44 cellular contexts compared by ENCODE assay signal in the genomic region with DNA sequence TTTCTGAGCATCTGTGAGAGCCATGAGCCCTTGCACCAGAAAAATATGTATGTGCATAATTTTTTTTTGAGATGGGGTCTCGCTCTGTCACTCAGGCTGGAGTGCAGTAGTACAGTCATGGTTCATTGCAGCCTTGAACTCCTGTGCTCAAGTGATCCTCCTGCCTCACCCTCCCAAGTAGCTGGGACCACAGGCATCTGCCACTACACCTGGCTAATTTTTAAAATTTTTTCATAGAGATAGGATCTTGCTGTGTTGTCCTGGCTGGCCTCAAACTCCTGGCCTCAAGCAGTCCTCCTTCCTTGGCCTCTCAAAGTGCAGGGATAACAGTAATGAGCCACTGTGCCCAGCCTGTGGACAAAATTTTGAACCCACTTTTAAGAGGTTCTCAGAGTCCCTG. TPM values are rescaled to one million over a fixed set of nuclear protein-coding genes. Genes with fewer than 3 reads are reported as not detected.
"Had no signal": no experiment of that assay in that cellular context is flagged by ENCODE, and none has a peak within 500 bp of the region (broad histone marks: within the 10 kb centered on the region; RNA-seq: fewer than 3 reads in every experiment).

No MANE protein-coding gene starts in this region.

- H3K36me3 ChIP-seq: adrenal gland, ascending aorta, brain microvascular endothelial cell, breast epithelium, cardiac muscle cell had no signal

- ATAC-seq: activated naive CD4-positive, alpha-beta T cell treated with anti-CD3 and anti-CD28 coated beads, Interleukin-2, amount 50 U/mL, for 72 hours; activated naive CD8-positive, alpha-beta T cell treated with anti-CD3 and anti-CD28 coated beads, Interleukin-2, amount 50 U/mL, for 24 hours; activated T-cell treated with anti-CD3 and anti-CD28 coated beads, Interleukin-2, amount 50 U/mL, for 4 hours; activated T-cell treated with anti-CD3 and anti-CD28 coated beads, Interleukin-2, amount 50 U/mL, for 72 hours; activated T-helper 17 cell treated with anti-CD3 and anti-CD28 coated beads, Interleukin-2, amount 50 U/mL, for 72 hours; body of pancreas had no signal

- H3K4me3 Mint-ChIP-seq: activated naive CD4-positive, alpha-beta T cell treated with anti-CD3 and anti-CD28 coated beads for 36 hours; activated naive CD4-positive, alpha-beta T cell treated with anti-CD3 and anti-CD28 coated beads, Interleukin-2, amount 10 ng/mL, durations not matched to agents 7 days and 5 days; activated naive CD4-positive, alpha-beta T cell treated with anti-CD3 and anti-CD28 coated beads, Interleukin-2, amount 50 U/mL, for 24 hours; activated naive CD8-positive, alpha-beta T cell; activated naive CD8-positive, alpha-beta T cell treated with anti-CD3 and anti-CD28 coated beads for 36 hours; activated naive CD8-positive, alpha-beta T cell treated with anti-CD3 and anti-CD28 coated beads, Interleukin-2, amount 10 ng/mL, durations not matched to agents 7 days and 5 days; activated naive CD8-positive, alpha-beta T cell treated with anti-CD3 and anti-CD28 coated beads, Interleukin-2, amount 50 U/mL, for 24 hours; activated T-cell treated with anti-CD3 and anti-CD28 coated beads, Interleukin-2, amount 50 U/mL, for 24 hours; activated T-cell treated with anti-CD3 and anti-CD28 coated beads, Interleukin-2, amount 50 U/mL, for 4 hours; activated T-cell treated with anti-CD3 and anti-CD28 coated beads, Interleukin-2, amount 50 U/mL, for 72 hours; activated T-helper 1 cell treated with anti-CD3 and anti-CD28 coated beads, Interleukin-12 subunit alpha, Interleukin-12 subunit beta, Interleukin-2, Interleukin-4 antibody, amounts not matched to agents 30 ng/mL and 10 ng/mL and 1 ng/mL, durations not matched to agents 14 hours and 24 hours and 36 hours; activated T-helper 17 cell treated with anti-CD3 and anti-CD28 coated beads, Interleukin-2, amount 50 U/mL, for 72 hours; brain; central memory CD8-positive, alpha-beta T cell had no signal

- H3K4me1 Mint-ChIP-seq: activated naive CD4-positive, alpha-beta T cell treated with anti-CD3 and anti-CD28 coated beads, Interleukin-2, amount 10 ng/mL, durations not matched to agents 7 days and 5 days; activated naive CD4-positive, alpha-beta T cell treated with anti-CD3 and anti-CD28 coated beads, Interleukin-2, amount 50 U/mL, for 24 hours; activated naive CD8-positive, alpha-beta T cell treated with anti-CD3 and anti-CD28 coated beads for 36 hours; activated naive CD8-positive, alpha-beta T cell treated with anti-CD3 and anti-CD28 coated beads, Interleukin-2, amount 10 ng/mL, durations not matched to agents 7 days and 5 days; activated naive CD8-positive, alpha-beta T cell treated with anti-CD3 and anti-CD28 coated beads, Interleukin-2, amount 50 U/mL, for 24 hours; activated T-helper 17 cell treated with anti-CD3 and anti-CD28 coated beads, Interleukin-2, amount 50 U/mL, for 72 hours; brain; central memory CD8-positive, alpha-beta T cell had no signal

- H3K27ac Mint-ChIP-seq: activated naive CD4-positive, alpha-beta T cell treated with anti-CD3 and anti-CD28 coated beads for 36 hours; activated naive CD4-positive, alpha-beta T cell treated with anti-CD3 and anti-CD28 coated beads, Interleukin-2, amount 10 ng/mL, durations not matched to agents 7 days and 5 days; activated naive CD4-positive, alpha-beta T cell treated with anti-CD3 and anti-CD28 coated beads, Interleukin-2, amount 50 U/mL, for 24 hours; activated naive CD4-positive, alpha-beta T cell treated with anti-CD3 and anti-CD28 coated beads, Interleukin-2, amount 50 U/mL, for 72 hours; activated naive CD8-positive, alpha-beta T cell; activated naive CD8-positive, alpha-beta T cell treated with anti-CD3 and anti-CD28 coated beads for 36 hours; activated naive CD8-positive, alpha-beta T cell treated with anti-CD3 and anti-CD28 coated beads, Interleukin-2, amount 10 ng/mL, durations not matched to agents 7 days and 5 days; activated naive CD8-positive, alpha-beta T cell treated with anti-CD3 and anti-CD28 coated beads, Interleukin-2, amount 50 U/mL, for 24 hours; activated T-cell treated with anti-CD3 and anti-CD28 coated beads, Interleukin-2, amount 50 U/mL, for 24 hours; activated T-cell treated with anti-CD3 and anti-CD28 coated beads, Interleukin-2, amount 50 U/mL, for 72 hours; activated T-helper 1 cell treated with anti-CD3 and anti-CD28 coated beads, Interleukin-12 subunit alpha, Interleukin-12 subunit beta, Interleukin-2, Interleukin-4 antibody, amounts not matched to agents 30 ng/mL and 10 ng/mL and 1 ng/mL, durations not matched to agents 14 hours and 24 hours and 36 hours; activated T-helper 17 cell treated with anti-CD3 and anti-CD28 coated beads, Interleukin-2, amount 50 U/mL, for 72 hours; activated T-helper 2 cell treated with anti-CD3 and anti-CD28 coated beads, Interferon-gamma antibody, Interleukin-2, Interleukin-4, amounts not matched to agents 10 μg/mL and 5 μg/mL and 100 μg/mL, durations not matched to agents 14 hours and 24 hours and 36 hours; brain had no signal

- H3K36me3 Mint-ChIP-seq: activated naive CD4-positive, alpha-beta T cell treated with anti-CD3 and anti-CD28 coated beads, Interleukin-2, amount 10 ng/mL, durations not matched to agents 7 days and 5 days; activated naive CD4-positive, alpha-beta T cell treated with anti-CD3 and anti-CD28 coated beads, Interleukin-2, amount 50 U/mL, for 24 hours; activated naive CD4-positive, alpha-beta T cell treated with anti-CD3 and anti-CD28 coated beads, Interleukin-2, amount 50 U/mL, for 72 hours; activated naive CD8-positive, alpha-beta T cell; activated naive CD8-positive, alpha-beta T cell treated with anti-CD3 and anti-CD28 coated beads for 36 hours; activated naive CD8-positive, alpha-beta T cell treated with anti-CD3 and anti-CD28 coated beads, Interleukin-2, amount 10 ng/mL, durations not matched to agents 7 days and 5 days; brain had no signal

- DNase-seq: activated effector memory CD4-positive, alpha-beta T cell treated with anti-CD3 and anti-CD28 coated beads, Interleukin-2, amount 50 U/mL, for 16 hours; activated effector memory CD4-positive, alpha-beta T cell treated with Interleukin-2 at 50 U/mL for 16 hours; activated gamma-delta T cell; activated gamma-delta T cell treated with Interleukin-2 at 50 U/mL for 16 hours; activated naive CD4-positive, alpha-beta T cell; activated naive CD4-positive, alpha-beta T cell treated with anti-CD3 and anti-CD28 coated beads for 36 hours; activated naive CD4-positive, alpha-beta T cell treated with anti-CD3 and anti-CD28 coated beads, Interleukin-2, amount 10 ng/mL, durations not matched to agents 7 days and 5 days; activated naive CD4-positive, alpha-beta T cell treated with anti-CD3 and anti-CD28 coated beads, Interleukin-2, amount 50 U/mL, for 16 hours; activated naive CD4-positive, alpha-beta T cell treated with Interleukin-2 at 50 U/mL for 16 hours; activated naive CD8-positive, alpha-beta T cell treated with anti-CD3 and anti-CD28 coated beads for 36 hours; activated naive CD8-positive, alpha-beta T cell treated with anti-CD3 and anti-CD28 coated beads, Interleukin-2, amount 10 ng/mL, durations not matched to agents 7 days and 5 days; activated naive CD8-positive, alpha-beta T cell treated with anti-CD3 and anti-CD28 coated beads, Interleukin-2, amount 50 U/mL, for 24 hours; activated T-cell treated with anti-CD3 and anti-CD28 coated beads, Interleukin-2, amount 50 U/mL, for 1 hour; activated T-cell treated with anti-CD3 and anti-CD28 coated beads, Interleukin-2, amount 50 U/mL, for 24 hours; activated T-cell treated with anti-CD3 and anti-CD28 coated beads, Interleukin-2, amount 50 U/mL, for 4 hours; activated T-cell treated with anti-CD3 and anti-CD28 coated beads, Interleukin-2, amount 50 U/mL, for 48 hours; activated T-cell treated with anti-CD3 and anti-CD28 coated beads, Interleukin-2, amount 50 U/mL, for 72 hours; adrenal gland; amniotic stem cell; amygdala; anterior cingulate cortex; aorta; body of pancreas; brain microvascular endothelial cell; caudate nucleus; central memory CD4-positive, alpha-beta T cell; cerebellar nuclear complex had no signal

- H3K27me3 ChIP-seq: adrenal gland, ascending aorta, body of pancreas, breast epithelium, cardiac muscle cell had no signal

- H3K4me3 ChIP-seq: adrenal gland, ascending aorta, body of pancreas, breast epithelium, cardiac muscle cell had no signal

- H3K9me3 Mint-ChIP-seq: activated naive CD4-positive, alpha-beta T cell treated with anti-CD3 and anti-CD28 coated beads for 36 hours; activated naive CD4-positive, alpha-beta T cell treated with anti-CD3 and anti-CD28 coated beads, Interleukin-2, amount 10 ng/mL, durations not matched to agents 7 days and 5 days; activated naive CD4-positive, alpha-beta T cell treated with anti-CD3 and anti-CD28 coated beads, Interleukin-2, amount 50 U/mL, for 24 hours; activated naive CD8-positive, alpha-beta T cell treated with anti-CD3 and anti-CD28 coated beads for 36 hours; activated naive CD8-positive, alpha-beta T cell treated with anti-CD3 and anti-CD28 coated beads, Interleukin-2, amount 10 ng/mL, durations not matched to agents 7 days and 5 days; activated T-cell treated with anti-CD3 and anti-CD28 coated beads, Interleukin-2, amount 50 U/mL, for 24 hours; activated T-cell treated with anti-CD3 and anti-CD28 coated beads, Interleukin-2, amount 50 U/mL, for 4 hours; activated T-cell treated with anti-CD3 and anti-CD28 coated beads, Interleukin-2, amount 50 U/mL, for 72 hours; activated T-helper 1 cell treated with anti-CD3 and anti-CD28 coated beads, Interleukin-12 subunit alpha, Interleukin-12 subunit beta, Interleukin-2, Interleukin-4 antibody, amounts not matched to agents 30 ng/mL and 10 ng/mL and 1 ng/mL, durations not matched to agents 14 hours and 24 hours and 36 hours; activated T-helper 17 cell treated with anti-CD3 and anti-CD28 coated beads, Interleukin-2, amount 50 U/mL, for 72 hours; activated T-helper 2 cell treated with anti-CD3 and anti-CD28 coated beads, Interferon-gamma antibody, Interleukin-2, Interleukin-4, amounts not matched to agents 10 μg/mL and 5 μg/mL and 100 μg/mL, durations not matched to agents 14 hours and 24 hours and 36 hours; central memory CD8-positive, alpha-beta T cell had no signal

- FAIRE-seq: astrocyte, bronchial epithelial cell had no signal

- H3K4me1 ChIP-seq: adrenal gland, ascending aorta, body of pancreas, breast epithelium had no signal

- H3K27ac ChIP-seq: adrenal gland, ascending aorta, body of pancreas, brain microvascular endothelial cell, breast epithelium, cardiac muscle cell had no signal

- H3K27me3 Mint-ChIP-seq: activated naive CD4-positive, alpha-beta T cell treated with anti-CD3 and anti-CD28 coated beads, Interleukin-2, amount 10 ng/mL, durations not matched to agents 7 days and 5 days; activated T-cell treated with anti-CD3 and anti-CD28 coated beads, Interleukin-2, amount 50 U/mL, for 24 hours; activated T-helper 17 cell treated with anti-CD3 and anti-CD28 coated beads, Interleukin-2, amount 50 U/mL, for 72 hours had no signal

- H3K9me3 ChIP-seq: adrenal gland, ascending aorta, body of pancreas had no signal

RNA-seq across cellular contexts. Expression of a gene that starts 27.2 kb away (rescaled TPM):
- total RNA-seq: activated naive CD4-positive, alpha-beta T cell treated with anti-CD3 and anti-CD28 coated beads for 36 hours; activated naive CD4-positive, alpha-beta T cell treated with anti-CD3 and anti-CD28 coated beads, Interleukin-2, amount 50 U/mL, for 72 hours; activated naive CD8-positive, alpha-beta T cell treated with anti-CD3 and anti-CD28 coated beads for 36 hours; activated naive CD8-positive, alpha-beta T cell treated with anti-CD3 and anti-CD28 coated beads, Interleukin-2, amount 10 ng/mL, durations not matched to agents 7 days and 5 days; activated T-cell treated with anti-CD3 and anti-CD28 coated beads, Interleukin-2, amount 50 U/mL, for 4 hours; activated T-cell treated with anti-CD3 and anti-CD28 coated beads, Interleukin-2, amount 50 U/mL, for 72 hours; activated T-helper 1 cell treated with anti-CD3 and anti-CD28 coated beads, Interleukin-12 subunit alpha, Interleukin-12 subunit beta, Interleukin-2, Interleukin-4 antibody, amounts not matched to agents 30 ng/mL and 10 ng/mL and 1 ng/mL, durations not matched to agents 14 hours and 24 hours and 36 hours; activated T-helper 17 cell treated with anti-CD3 and anti-CD28 coated beads, Interleukin-2, amount 50 U/mL, for 72 hours; activated T-helper 2 cell treated with anti-CD3 and anti-CD28 coated beads, Interferon-gamma antibody, Interleukin-2, Interleukin-4, amounts not matched to agents 10 μg/mL and 5 μg/mL and 100 μg/mL, durations not matched to agents 14 hours and 24 hours and 36 hours; adrenal gland; ascending aorta; astrocyte; body of pancreas; cardiac muscle cell; cardiac septum; cerebellum; chondrocyte had no signal
- polyA plus RNA-seq: adipose tissue, adrenal gland, cardiac muscle cell had no signal
